Comparison of ENCODE assay signal across 28 cellular contexts in genomic region chr17:33204156-33204555, GRCh38.
"Had no signal": no experiment of that assay in that cellular context is flagged by ENCODE, and none has a peak within 500 bp of the region (broad histone marks: within the 10 kb centered on the region; RNA-seq: fewer than 3 reads in every experiment).

No MANE protein-coding gene starts in this region.

- H3K27me3 ChIP-seq: brain microvascular endothelial cell, colonic mucosa had no signal

- H3K4me1 ChIP-seq: colonic mucosa, esophagus muscularis mucosa, gastrocnemius medialis, heart left ventricle had no signal

- ATAC-seq: activated CD4-positive, CD25-positive, alpha-beta regulatory T cell treated with anti-CD3 and anti-CD28 coated beads, Interleukin-2, amount 50 U/mL, for 24 hours; activated CD8-positive, alpha-beta T cell treated with anti-CD3 and anti-CD28 coated beads for 36 hours; activated T-cell treated with anti-CD3 and anti-CD28 coated beads, Interleukin-2, amount 50 U/mL, for 4 hours; activated T-helper 17 cell treated with anti-CD3 and anti-CD28 coated beads, Interleukin-2, amount 50 U/mL, for 72 hours; foreskin keratinocyte; gastrocnemius medialis; heart left ventricle; T-helper 17 cell had no signal

- H3K4me3 ChIP-seq: colonic mucosa, esophagus muscularis mucosa, gastrocnemius medialis, heart left ventricle had no signal

- H3K9me3 ChIP-seq: colonic mucosa, esophagus muscularis mucosa, gastrocnemius medialis, heart left ventricle had no signal

- DNase-seq: activated B cell treated with CpG ODN at 0.5 μM for 24 hours; activated CD4-positive, alpha-beta T cell treated with anti-CD3 and anti-CD28 coated beads for 48 hours; activated CD4-positive, alpha-beta T cell treated with anti-CD3 and anti-CD28 coated beads, Interleukin-2, amount 50 U/mL, for 1 hour; activated CD4-positive, alpha-beta T cell treated with anti-CD3 and anti-CD28 coated beads, Interleukin-2, amount 50 U/mL, for 48 hours; activated CD8-positive, alpha-beta memory T cell treated with anti-CD3 and anti-CD28 coated beads for 24 hours; activated CD8-positive, alpha-beta T cell treated with anti-CD3 and anti-CD28 coated beads for 36 hours; activated effector memory CD4-positive, alpha-beta T cell treated with Interleukin-2 at 50 U/mL for 16 hours; activated gamma-delta T cell treated with Interleukin-2 at 50 U/mL for 16 hours; activated naive CD4-positive, alpha-beta T cell treated with anti-CD3 and anti-CD28 coated beads, Interleukin-2, amount 50 U/mL, for 16 hours; activated naive CD4-positive, alpha-beta T cell treated with Interleukin-2 at 50 U/mL for 16 hours; activated T-cell treated with anti-CD3 and anti-CD28 coated beads, Interleukin-2, amount 50 U/mL, for 4 hours; amniotic stem cell; anterior cingulate cortex; brain microvascular endothelial cell; colonic mucosa; effector CD8-positive, alpha-beta T cell; erythroblast; foreskin keratinocyte; gastrocnemius medialis; glutamatergic neuron; heart left ventricle; T-helper 1 cell; T-helper 17 cell; T1000; WERI-Rb-1 had no signal

- H3K36me3 ChIP-seq: brain microvascular endothelial cell, colonic mucosa, esophagus muscularis mucosa, gastrocnemius medialis, heart left ventricle, WERI-Rb-1 had no signal

- H3K27ac ChIP-seq: brain microvascular endothelial cell, colonic mucosa, esophagus muscularis mucosa, foreskin keratinocyte, gastrocnemius medialis, heart left ventricle, WERI-Rb-1 had no signal
